Comparison of ENCODE assay signal across 8 cellular contexts in genomic region chr5:80255425-80255751, GRCh38. TPM values are rescaled to one million over a fixed set of nuclear protein-coding genes. Genes with fewer than 3 reads are reported as not detected.
DNase-seq lines count a peak whose midpoint lies in the region; ATAC-seq, FAIRE-seq and TF ChIP-seq lines count a peak whose summit lies in the region.

No MANE protein-coding gene starts in this region.

- no peaks in the 10 kb centered on the region for H3K9me3 ChIP-seq in kidney (ENCODE audit: control insufficient read depth in 1 of 2, low read length in 2 of 2)

- H3K9me3 Mint-ChIP-seq in CD14-positive monocyte = peaks cover 0 to 2% (median 0%) of the 10 kb centered on the region in 7 donors

- H3K36me3 ChIP-seq in kidney (ENCODE audit: control insufficient read depth in 1 of 2, insufficient read depth in 2 of 2, low read length in 2 of 2) = no peaks in the 10 kb centered on the region

- peak overlapping the region; percentile 71 for H3K27ac ChIP-seq in caudate nucleus (ENCODE audit: low read depth, low read length)
- H3K27ac ChIP-seq in kidney (ENCODE audit: low read depth in 2 of 2, low read length in 2 of 2) = peak overlapping the region; percentile 78 to 92

- peaks cover 11 to 17% of the 10 kb centered on the region in 2 donors for H3K36me3 Mint-ChIP-seq in CD14-positive monocyte

- peak overlapping the region; percentile 89 to 93 for H3K4me3 ChIP-seq in kidney (ENCODE audit: low read length in 2 of 2)

- ATAC-seq in GM19351 (IDR thresholded peaks at IDR 0.05; ENCODE audit: unreplicated experiment) = peak; percentile 35
- ATAC-seq in HG03442 (IDR thresholded peaks at IDR 0.05; ENCODE audit: unreplicated experiment) = peak; percentile 37
- ATAC-seq in SK-N-SH treated with all-trans-retinoic acid at 6 μM for 48 hours = peak; percentile 86

- H3K4me1 Mint-ChIP-seq in CD14-positive monocyte = peaks cover 54% of the 10 kb centered on the region

- peak overlapping the region; percentile 82 to 84 for H3K9ac ChIP-seq in kidney (ENCODE audit: low read length in 2 of 2)

- peaks cover 11 to 12% of the 10 kb centered on the region in 2 donors for H3K4me1 ChIP-seq in kidney (ENCODE audit: control insufficient read depth in 1 of 2, insufficient read depth in 1 of 2, low read depth in 1 of 2, low read length in 2 of 2)

- TF ChIP-seq CTCF in CD14-positive monocyte (IDR thresholded peaks at IDR 0.05) = no peak
- TF ChIP-seq CTCF in kidney (IDR thresholded peaks at IDR 0.05; ENCODE audit: borderline replicate concordance, extremely low read depth, insufficient read depth) = no peak

- H3K27ac Mint-ChIP-seq in CD14-positive monocyte = peak overlapping the region in 5 of 7 donors; percentile 35 to 88 (median 74)

- peak; percentile 47 for DNase-seq in CD14-positive monocyte (ENCODE audit: low spot score)
- DNase-seq in caudate nucleus (lab: John Stamatoyannopoulos, UW) = peak in 45 of 61 donors; percentile 6 to 82 (median 57)
- DNase-seq in kidney = peak; percentile 92
- DNase-seq in stimulated activated CD4-positive, alpha-beta T cell treated with anti-CD3 and anti-CD28 coated beads, Interleukin-12 subunit alpha, Interleukin-12 subunit beta, amount 100 ng/mL, for 24 hours (ENCODE audit: low read depth in 2 of 2) = peak; percentile 38 to 50
- DNase-seq in HT-29 (ENCODE audit: low spot score) = no peak

- intact Hi-C loops in CD14-positive monocyte (cut with micrococcal nuclease) = loop anchor here (5.0 to 10.0 kb wide), 4 partner anchors 71 to 643 kb away; partner anchors contain the start of genes TENT2 (in 1 of the 2) and ZFYVE16 (in 1 of the 2)
- intact Hi-C loops in kidney (cut with DNase I) = no loop called here

- no peaks in the 10 kb centered on the region for H3K27me3 Mint-ChIP-seq in CD14-positive monocyte (ENCODE audit: low read depth in 3 of 3)

- peak overlapping the region; percentile 91 to 97 for H3K4me3 Mint-ChIP-seq in CD14-positive monocyte

- no peak for FAIRE-seq in kidney (lab: Jason Lieb, UNC)

TF ChIP-seq in SK-N-SH treated with all-trans-retinoic acid at 6 μM for 48 hours, 23 proteins besides CTCF, POLR2A, EP300 and RAD21:
- TF ChIP-seq OSR1 (CRISPR knock-in tag; IDR thresholded peaks at IDR 0.05) = no peak
- no peak for TF ChIP-seq SNAI2 (CRISPR knock-in tag; IDR thresholded peaks at IDR 0.05)
- TF ChIP-seq ZC3H10 (CRISPR knock-in tag; IDR thresholded peaks at IDR 0.05) = no peak
- TF ChIP-seq TSHZ2 (CRISPR knock-in tag; IDR thresholded peaks at IDR 0.05) = no peak
- TF ChIP-seq ZNF565 (CRISPR knock-in tag; conservative IDR thresholded peaks at IDR 0.05; ENCODE audit: low read depth) = no peak
- no peak for TF ChIP-seq ARNTL (CRISPR knock-in tag; IDR thresholded peaks at IDR 0.05; ENCODE audit: borderline replicate concordance, low read depth)
- no peak for TF ChIP-seq ISL1 (CRISPR knock-in tag; IDR thresholded peaks at IDR 0.05)
- no peak for TF ChIP-seq ZNF70 (CRISPR knock-in tag; IDR thresholded peaks at IDR 0.05)
- TF ChIP-seq GLIS3 (CRISPR knock-in tag; IDR thresholded peaks at IDR 0.05) = no peak
- no peak for TF ChIP-seq PATZ1 (CRISPR knock-in tag; IDR thresholded peaks at IDR 0.05; ENCODE audit: borderline replicate concordance)
- TF ChIP-seq POU6F1 (CRISPR knock-in tag; IDR thresholded peaks at IDR 0.05; ENCODE audit: borderline replicate concordance, low read depth) = no peak
- TF ChIP-seq ZFP3 (CRISPR knock-in tag; IDR thresholded peaks at IDR 0.05) = no peak
- no peak for TF ChIP-seq TCF4 (CRISPR knock-in tag; IDR thresholded peaks at IDR 0.05; ENCODE audit: borderline replicate concordance)

RNA-seq across cellular contexts. Expression of gene SERINC5, which starts 0.5 kb away (rescaled TPM):
- polyA plus RNA-seq in CD14-positive monocyte (1 to 10 TPM; 5.0 to 7.3 TPM), kidney (ENCODE audit: insufficient read depth, low read depth, low replicate concordance) (3.9 TPM)
- total RNA-seq in kidney = 23.8 TPM
- 47.2 and 48.8 TPM in 2 replicates for total RNA-seq in HT-29 (2014; rRNA removed; shearing (Covaris generic))

Comparison
In these comparisons a context has a peak if more than half of its experiments do, and no peak if none do; other contexts are left out.
1. ATAC-seq: peak in every context shown above with its lines; median percentile 86 in SK-N-SH treated with all-trans-retinoic acid at 6 μM for 48 hours; 37 in HG03442; 35 in GM19351.